Comparison of ENCODE assay signal across 12 cellular contexts in the genomic region with DNA sequence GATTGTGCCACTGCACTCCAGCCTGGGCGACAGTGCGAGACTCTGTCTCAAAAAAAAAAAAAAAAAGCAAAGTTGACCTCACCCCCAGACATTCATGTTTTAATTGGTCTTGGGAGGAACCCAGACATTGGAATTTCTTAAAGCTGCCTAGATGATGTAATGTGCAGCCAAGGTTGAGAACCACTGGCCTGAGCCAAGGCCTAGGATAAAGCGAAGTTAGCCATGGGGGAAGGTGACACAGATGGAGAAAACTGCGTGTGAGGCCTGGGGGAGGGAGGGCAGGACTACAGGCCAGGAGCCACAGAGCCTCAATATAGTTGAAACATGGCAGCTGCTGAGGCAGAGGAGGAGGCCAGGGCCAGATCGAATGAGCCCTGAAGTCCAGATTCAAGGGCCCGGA. TPM values are rescaled to one million over a fixed set of nuclear protein-coding genes. Genes with fewer than 3 reads are reported as not detected.
DNase-seq lines count a peak whose midpoint lies in the region; ATAC-seq, FAIRE-seq and TF ChIP-seq lines count a peak whose summit lies in the region.
"Had no signal": no experiment of that assay in that cellular context is flagged by ENCODE, and none has a peak within 500 bp of the region (broad histone marks: within the 10 kb centered on the region; RNA-seq: fewer than 3 reads in every experiment).

No MANE protein-coding gene starts in this region.

- TF ChIP-seq CTCF in fibroblast of pulmonary artery (IDR thresholded peaks at IDR 0.05; ENCODE audit: low read length, missing control alignments) = no peak
- no peak for TF ChIP-seq CTCF in osteoblast (IDR thresholded peaks at IDR 0.05; ENCODE audit: extremely low read depth, low read depth, low read length)

- H3K27ac ChIP-seq in osteoblast (ENCODE audit: low read depth, low read length) = no peak overlapping the region

- H3K27me3 ChIP-seq in osteoblast (ENCODE audit: insufficient read depth, low read length) = no peaks in the 10 kb centered on the region

- FAIRE-seq in RCC 7860 (lab: Jason Lieb, UNC) = no peak

- no peaks in the 10 kb centered on the region for H3K4me1 ChIP-seq in osteoblast (ENCODE audit: insufficient read depth, low read length)

- no peak overlapping the region for H3K4me2 ChIP-seq in osteoblast (ENCODE audit: insufficient read depth, low read length)

- DNase-seq in Caki2 (ENCODE audit: low read depth) (peak; percentile 55), RCC 7860 (ENCODE audit: low spot score) (peak; percentile 30), fibroblast of pulmonary artery (ENCODE audit: low read depth) (peak; percentile 34), osteoblast (ENCODE audit: insufficient read length, low spot score, missing footprints) (peak; percentile 63), OCI-M1 (lab: John Stamatoyannopoulos, UW) (no peak), hippocampal formation (lab: John Stamatoyannopoulos, UW) (no peak)
- DNase-seq: activated CD4-positive, alpha-beta T cell treated with anti-CD3 and anti-CD28 coated beads, Interleukin-2, amount 10 ng/mL, durations not matched to agents 7 days and 5 days; CD4-positive, CD25-positive, alpha-beta regulatory T cell; posterior cingulate gyrus had no signal

- peaks cover 7% of the 10 kb centered on the region for H3K36me3 ChIP-seq in osteoblast (ENCODE audit: insufficient read depth, low read length)

- peaks cover 26% of the 10 kb centered on the region for H4K20me1 ChIP-seq in osteoblast (ENCODE audit: insufficient read depth, low read length)

- in situ Hi-C loops in Caki2 (cut with HindIII; ENCODE audit: low pct_unique_long_range_greater_than_20kb, low sequenced_read_pairs) = no loop called here

- ATAC-seq in HG03095 (IDR thresholded peaks at IDR 0.05; ENCODE audit: unreplicated experiment) = no peak
- ATAC-seq in GM21737 (IDR thresholded peaks at IDR 0.05; ENCODE audit: unreplicated experiment) = no peak

- H3K79me2 ChIP-seq in osteoblast (ENCODE audit: insufficient read depth, low read length) = peaks cover 57% of the 10 kb centered on the region

- H3K9me3 ChIP-seq in osteoblast (ENCODE audit: low read depth, low read length) = no peaks in the 10 kb centered on the region
- H3K9me3 ChIP-seq: thoracic aorta had no signal

- no peak overlapping the region for H2AFZ ChIP-seq in osteoblast (ENCODE audit: low read length)

- H3K4me3 ChIP-seq in fibroblast of pulmonary artery (replicated peaks; ENCODE audit: low read depth, low read length) = no peak overlapping the region
- H3K4me3 ChIP-seq in osteoblast (ENCODE audit: insufficient read depth, low read length) = no peak overlapping the region
- H3K4me3 ChIP-seq: thoracic aorta had no signal

RNA-seq across cellular contexts. Expression of a gene that starts 20.9 kb away (rescaled TPM):
- total RNA-seq in Caki2 (2014; rRNA removed; shearing (Covaris generic); ENCODE audit: low replicate concordance) = 55.1 and 55.2 TPM in 2 replicates
- 90.8 and 94.8 TPM in 2 replicates for total RNA-seq in osteoblast

RNA-seq across cellular contexts. Expression of a gene that starts 20.9 kb away (rescaled TPM):
- 1.4 and 1.7 TPM in 2 replicates for total RNA-seq in Caki2 (2014; rRNA removed; shearing (Covaris generic); ENCODE audit: low replicate concordance)
- total RNA-seq in osteoblast = 3.8 and 4.0 TPM in 2 replicates

RNA-seq across cellular contexts. Expression of a gene that starts 37.8 kb away (rescaled TPM):
- 239 and 275 TPM in 2 replicates for total RNA-seq in Caki2 (2014; rRNA removed; shearing (Covaris generic); ENCODE audit: low replicate concordance)
- total RNA-seq in osteoblast = 266 and 360 TPM in 2 replicates

Comparison
In these comparisons a context has a peak if more than half of its experiments do, and no peak if none do; other contexts are left out.
1. DNase-seq: peak in Caki2 (single experiment), RCC 7860 (single experiment), fibroblast of pulmonary artery (single experiment) and osteoblast (single experiment); none in OCI-M1 (single experiment) and hippocampal formation (0 of 2).